Comparison of ENCODE assay signal across 33 cellular contexts in genomic region chr1:119822406-119822805, GRCh38. TPM values are rescaled to one million over a fixed set of nuclear protein-coding genes. Genes with fewer than 3 reads are reported as not detected.
"Had no signal": no experiment of that assay in that cellular context is flagged by ENCODE, and none has a peak within 500 bp of the region (broad histone marks: within the 10 kb centered on the region; RNA-seq: fewer than 3 reads in every experiment).

No MANE protein-coding gene starts in this region.

- H3K27ac ChIP-seq: hepatocyte, left ventricle myocardium inferior, pancreas, prostate gland, testis, thyroid gland, transverse colon, upper lobe of left lung had no signal

- DNase-seq: islet precursor cell; left ventricle myocardium inferior; mesendoderm; naive thymus-derived CD4-positive, alpha-beta T cell; nucleus accumbens; pancreas; posterior cingulate gyrus; retina; right cardiac atrium; stimulated activated CD4-positive, alpha-beta T cell treated with anti-CD3 and anti-CD28 coated beads, Interleukin-1b, Interleukin-23, amount 100 ng/mL, for 48 hours; stimulated activated CD4-positive, alpha-beta T cell treated with anti-CD3 and anti-CD28 coated beads, Interleukin-2, amount 100 ng/mL, for 48 hours; stimulated activated CD4-positive, alpha-beta T cell treated with anti-CD3 and anti-CD28 coated beads, Interleukin-4, amount 100 ng/mL, for 4 hours; stimulated activated CD8-positive, alpha-beta memory T cell treated with anti-CD3 and anti-CD28 coated beads, Interleukin-4, amount 100 ng/mL, for 48 hours; stimulated activated naive CD4-positive, alpha-beta T cell treated with Interleukin-2 at 50 U/mL for 16 hours; stimulated activated naive CD8-positive, alpha-beta T cell treated with anti-CD3 and anti-CD28 coated beads, Interleukin-15, amount 100 ng/mL, for 72 hours; testis; thyroid gland; transverse colon; upper lobe of left lung had no signal

- H3K36me3 ChIP-seq: left ventricle myocardium inferior, pancreas, prostate gland, thyroid gland, transverse colon, upper lobe of left lung had no signal

- H3K4me1 ChIP-seq: left ventricle myocardium inferior, pancreas, prostate gland, testis, thyroid gland, upper lobe of left lung had no signal

- ATAC-seq: naive thymus-derived CD4-positive, alpha-beta T cell; natural killer cell treated with Interleukin-12 subunit alpha and Interleukin-12 subunit beta and Interleukin-15 and Interleukin-18, amount 100 ng/mL, for 72 hours; pancreas; right cardiac atrium; sciatic nerve; stimulated activated memory B cell treated with anti-CD40 and anti-IgM and Interleukin-4, amounts not matched to agents 10 μg/mL and 1 μg/mL and 100 μg/mL, for 72 hours; stimulated activated naive CD8-positive, alpha-beta T cell treated with anti-CD3 and anti-CD28 coated beads, Interleukin-15, amount 100 ng/mL, for 72 hours had no signal

- H3K4me3 ChIP-seq: hepatocyte, left ventricle myocardium inferior, lung, pancreas, prostate gland, smooth muscle cell, testis, thyroid gland, transverse colon, upper lobe of left lung had no signal

- H3K79me2 ChIP-seq: hepatocyte had no signal

- H3K4me2 ChIP-seq: hepatocyte, smooth muscle cell had no signal

- H3K27me3 ChIP-seq: hepatocyte, pancreas, testis, thyroid gland, transverse colon, upper lobe of left lung had no signal

- H2AFZ ChIP-seq: hepatocyte had no signal

- H3K9me3 ChIP-seq: left ventricle myocardium inferior, pancreas, prostate gland, testis, thyroid gland, transverse colon, upper lobe of left lung had no signal

RNA-seq across cellular contexts. Expression of gene REG4, which starts 11.1 kb away (rescaled TPM):
- total RNA-seq: kidney epithelial cell, left ventricle myocardium inferior, lower leg skin, lung, osteoblast, right cardiac atrium, sciatic nerve, skeletal muscle tissue, smooth muscle cell, thyroid gland, upper lobe of left lung, urinary bladder had no signal
- polyA plus RNA-seq: neural cell, right cardiac atrium, smooth muscle cell had no signal

RNA-seq across cellular contexts. Expression of gene HMGCS2, which starts 53.7 kb away (rescaled TPM):
- total RNA-seq: kidney epithelial cell; mononuclear cell; naive thymus-derived CD4-positive, alpha-beta T cell; natural killer cell treated with Interleukin-12 subunit alpha and Interleukin-12 subunit beta and Interleukin-15 and Interleukin-18, amount 100 ng/mL, for 72 hours; osteoblast; sciatic nerve; smooth muscle cell had no signal
- polyA plus RNA-seq: naive thymus-derived CD4-positive, alpha-beta T cell; neural cell; smooth muscle cell had no signal
